23 cellular contexts compared by ENCODE assay signal in the genomic region with DNA sequence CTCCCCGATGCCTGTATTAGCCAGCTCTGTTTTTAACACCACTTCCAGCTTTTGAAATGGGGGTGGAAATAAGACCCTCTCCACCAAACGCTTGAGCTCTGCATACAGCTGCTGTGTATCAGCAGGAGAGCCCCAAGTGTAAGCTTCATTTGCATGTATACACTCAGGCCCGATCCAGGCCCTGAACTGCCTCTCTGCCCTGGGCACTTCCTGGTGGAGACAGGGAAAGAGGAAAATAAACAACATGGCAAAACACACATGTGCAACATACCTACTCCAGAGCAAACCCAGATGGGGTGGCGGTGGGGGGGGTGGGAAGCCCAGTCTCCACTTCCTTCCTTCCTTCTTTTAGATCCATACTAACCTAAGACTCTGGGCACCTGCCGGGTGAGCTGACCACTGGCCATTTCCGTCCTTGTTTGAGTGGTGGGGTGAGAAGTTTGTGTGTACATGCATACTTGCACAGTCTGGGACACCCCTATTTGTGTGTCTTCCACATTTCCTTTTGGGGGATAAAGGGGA.
"Had no signal": no experiment of that assay in that cellular context is flagged by ENCODE, and none has a peak within 500 bp of the region (broad histone marks: within the 10 kb centered on the region; RNA-seq: fewer than 3 reads in every experiment).

No MANE protein-coding gene starts in this region.

- DNase-seq: activated CD4-positive, alpha-beta memory T cell treated with anti-CD3 and anti-CD28 coated beads for 36 hours; activated CD4-positive, alpha-beta T cell treated with anti-CD3 and anti-CD28 coated beads, Interleukin-2, amount 10 ng/mL, durations not matched to agents 24 days and 14 days; activated CD8-positive, alpha-beta memory T cell treated with anti-CD3 and anti-CD28 coated beads, Interleukin-2, amount 50 U/mL, for 4 hours; activated gamma-delta T cell treated with Interleukin-2 at 50 U/mL for 16 hours; activated naive CD8-positive, alpha-beta T cell treated with anti-CD3 and anti-CD28 coated beads, Interleukin-2, amount 50 U/mL, for 24 hours; activated T-cell treated with anti-CD3 and anti-CD28 coated beads, Interleukin-2, amount 50 U/mL, for 1 hour; dermis blood vessel endothelial cell; effector CD4-positive, alpha-beta T cell; esophagus squamous epithelium; foreskin melanocyte; heart right ventricle; naive B cell; right cardiac atrium; stimulated activated naive CD4-positive, alpha-beta T cell; tibial artery; WERI-Rb-1 had no signal

- H3K27me3 ChIP-seq: esophagus squamous epithelium, heart right ventricle, suprapubic skin, tibial artery had no signal

- H3K27ac ChIP-seq: epithelial cell of prostate, esophagus squamous epithelium, heart right ventricle, suprapubic skin, tibial artery, WERI-Rb-1 had no signal

- H3K4me1 Mint-ChIP-seq: activated CD4-positive, alpha-beta T cell treated with anti-CD3 and anti-CD28 coated beads, Interleukin-2, amount 10 ng/mL, durations not matched to agents 24 days and 14 days; activated naive CD4-positive, alpha-beta T cell treated with anti-CD3 and anti-CD28 coated beads, Interleukin-2, amount 50 U/mL, for 24 hours; activated naive CD8-positive, alpha-beta T cell treated with anti-CD3 and anti-CD28 coated beads, Interleukin-2, amount 50 U/mL, for 24 hours; central memory CD8-positive, alpha-beta T cell; mesothelial cell of epicardium; neural crest cell had no signal

- H3K4me3 ChIP-seq: esophagus squamous epithelium, heart right ventricle, suprapubic skin, tibial artery had no signal

- H3K27ac Mint-ChIP-seq: activated CD4-positive, alpha-beta memory T cell treated with anti-CD3 and anti-CD28 coated beads for 36 hours; activated CD4-positive, alpha-beta T cell treated with anti-CD3 and anti-CD28 coated beads, Interleukin-2, amount 10 ng/mL, durations not matched to agents 24 days and 14 days; activated naive CD4-positive, alpha-beta T cell treated with anti-CD3 and anti-CD28 coated beads, Interleukin-2, amount 50 U/mL, for 24 hours; activated naive CD8-positive, alpha-beta T cell treated with anti-CD3 and anti-CD28 coated beads, Interleukin-2, amount 50 U/mL, for 24 hours; mesothelial cell of epicardium had no signal

- ATAC-seq: activated CD4-positive, CD25-positive, alpha-beta regulatory T cell treated with anti-CD3 and anti-CD28 coated beads, Interleukin-2, amount 50 U/mL, for 24 hours; activated naive CD8-positive, alpha-beta T cell treated with anti-CD3 and anti-CD28 coated beads, Interleukin-2, amount 50 U/mL, for 24 hours; heart right ventricle; right cardiac atrium had no signal

- H3K27me3 Mint-ChIP-seq: activated CD4-positive, alpha-beta memory T cell treated with anti-CD3 and anti-CD28 coated beads for 36 hours; activated CD4-positive, alpha-beta T cell treated with anti-CD3 and anti-CD28 coated beads, Interleukin-2, amount 10 ng/mL, durations not matched to agents 24 days and 14 days; activated naive CD4-positive, alpha-beta T cell treated with anti-CD3 and anti-CD28 coated beads, Interleukin-2, amount 50 U/mL, for 24 hours; activated naive CD8-positive, alpha-beta T cell treated with anti-CD3 and anti-CD28 coated beads, Interleukin-2, amount 50 U/mL, for 24 hours; central memory CD8-positive, alpha-beta T cell; naive B cell had no signal

- H3K4me1 ChIP-seq: heart right ventricle, suprapubic skin, tibial artery had no signal

- H3K4me3 Mint-ChIP-seq: activated CD4-positive, alpha-beta memory T cell treated with anti-CD3 and anti-CD28 coated beads for 36 hours; activated CD4-positive, alpha-beta T cell treated with anti-CD3 and anti-CD28 coated beads, Interleukin-2, amount 10 ng/mL, durations not matched to agents 24 days and 14 days; activated naive CD4-positive, alpha-beta T cell treated with anti-CD3 and anti-CD28 coated beads, Interleukin-2, amount 50 U/mL, for 24 hours; activated naive CD8-positive, alpha-beta T cell treated with anti-CD3 and anti-CD28 coated beads, Interleukin-2, amount 50 U/mL, for 24 hours; central memory CD8-positive, alpha-beta T cell; mesothelial cell of epicardium; naive B cell; neural crest cell had no signal

- H3K36me3 ChIP-seq: WERI-Rb-1 had no signal

- H3K9me3 ChIP-seq: esophagus squamous epithelium, suprapubic skin, tibial artery had no signal

- H3K9me3 Mint-ChIP-seq: activated CD4-positive, alpha-beta memory T cell treated with anti-CD3 and anti-CD28 coated beads for 36 hours; activated CD4-positive, alpha-beta T cell treated with anti-CD3 and anti-CD28 coated beads, Interleukin-2, amount 10 ng/mL, durations not matched to agents 24 days and 14 days; activated naive CD4-positive, alpha-beta T cell treated with anti-CD3 and anti-CD28 coated beads, Interleukin-2, amount 50 U/mL, for 24 hours; activated naive CD8-positive, alpha-beta T cell treated with anti-CD3 and anti-CD28 coated beads, Interleukin-2, amount 50 U/mL, for 24 hours; central memory CD8-positive, alpha-beta T cell; naive B cell; neural crest cell had no signal
